15 cellular contexts compared by ENCODE assay signal in genomic region chr11:89707080-89707479, GRCh38. TPM values are rescaled to one million over a fixed set of nuclear protein-coding genes. Genes with fewer than 3 reads are reported as not detected.
"Had no signal": no experiment of that assay in that cellular context is flagged by ENCODE, and none has a peak within 500 bp of the region (broad histone marks: within the 10 kb centered on the region; RNA-seq: fewer than 3 reads in every experiment).

No MANE protein-coding gene starts in this region.

RNA-seq across cellular contexts. Expression of gene TRIM77, which starts 3.0 kb away (rescaled TPM):
- total RNA-seq: activated CD4-positive, alpha-beta memory T cell treated with anti-CD3 and anti-CD28 coated beads, Interleukin-2, amount 10 ng/mL, durations not matched to agents 7 days and 5 days; activated CD4-positive, alpha-beta T cell treated with anti-CD3 and anti-CD28 coated beads, Interleukin-2, amount 10 ng/mL, durations not matched to agents 7 days and 5 days; activated naive CD4-positive, alpha-beta T cell treated with anti-CD3 and anti-CD28 coated beads, Interleukin-2, amount 50 U/mL, for 72 hours; activated naive CD8-positive, alpha-beta T cell treated with anti-CD3 and anti-CD28 coated beads, Interleukin-2, amount 10 ng/mL, durations not matched to agents 7 days and 5 days; activated T-cell treated with anti-CD3 and anti-CD28 coated beads, Interleukin-2, amount 50 U/mL, for 72 hours; ascending aorta; breast epithelium; cardiac septum; cerebellum; dorsolateral prefrontal cortex; esophagus muscularis mucosa; foreskin keratinocyte; gastrocnemius medialis; heart left ventricle; T-helper 2 cell treated with Interferon-gamma antibody and Interleukin-4, amounts not matched to agents 100 ng/mL and 5 ng/mL, for 36 hours had no signal
- polyA plus RNA-seq: foreskin keratinocyte, heart left ventricle had no signal
